ENCODE assay signal across 25 cellular contexts in the genomic region with DNA sequence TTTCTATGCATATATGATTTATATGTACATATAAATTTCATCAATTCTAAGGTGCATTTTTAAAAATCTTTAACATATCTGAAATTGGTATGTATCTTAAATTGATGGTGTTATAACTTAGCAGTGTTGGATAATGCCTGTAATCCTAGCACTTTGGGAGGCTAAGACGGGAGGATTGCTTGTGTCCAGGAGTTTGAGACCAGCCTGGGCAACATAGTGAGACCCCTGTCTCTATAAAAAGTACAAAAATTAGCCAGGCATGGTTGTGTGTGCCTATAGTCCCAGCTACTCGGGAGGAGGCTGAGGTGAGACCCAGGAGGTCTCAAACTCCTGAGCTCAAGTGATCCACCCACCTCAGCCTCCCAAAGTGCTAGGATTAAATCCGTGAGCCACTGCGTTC. TPM values are rescaled to one million over a fixed set of nuclear protein-coding genes. Genes with fewer than 3 reads are reported as not detected.
"Had no signal": no experiment of that assay in that cellular context is flagged by ENCODE, and none has a peak within 500 bp of the region (broad histone marks: within the 10 kb centered on the region; RNA-seq: fewer than 3 reads in every experiment).

No MANE protein-coding gene starts in this region.

- H3K27ac ChIP-seq: RWPE1 had no signal

- ATAC-seq: Panc1, PC-3, SK-N-SH treated with all-trans-retinoic acid at 6 μM for 48 hours had no signal

- DNase-seq: KBM-7, MV-4-11, NCI-H1048, NCI-H1105, NCI-H1417, NCI-H1436 treated with DMSO at 0.1 percent for 48 hours, NCI-H1694 treated with DMSO at 0.1 percent for 48 hours, NCI-H1930, NCI-H2081, NCI-H2107, NCI-H2227 treated with DMSO at 0.1 percent for 48 hours, NCI-H524, NCI-H69, NCI-H774, PC-3, SHP77 had no signal

RNA-seq across cellular contexts. Expression of a gene that starts 6.5 kb away (rescaled TPM):
- total RNA-seq: LHCN-M2, NCI-H460 had no signal

RNA-seq across cellular contexts. Expression of a gene that starts 27.0 kb away (rescaled TPM):
- total RNA-seq: HT-29 had no signal

RNA-seq across cellular contexts. Expression of a gene that starts 51.2 kb away (rescaled TPM):
- total RNA-seq: HT-29, LHCN-M2, MCF 10A, NCI-H460, OCI-LY7, PC-3, SK-MEL-5 had no signal
